In the genomic region with DNA sequence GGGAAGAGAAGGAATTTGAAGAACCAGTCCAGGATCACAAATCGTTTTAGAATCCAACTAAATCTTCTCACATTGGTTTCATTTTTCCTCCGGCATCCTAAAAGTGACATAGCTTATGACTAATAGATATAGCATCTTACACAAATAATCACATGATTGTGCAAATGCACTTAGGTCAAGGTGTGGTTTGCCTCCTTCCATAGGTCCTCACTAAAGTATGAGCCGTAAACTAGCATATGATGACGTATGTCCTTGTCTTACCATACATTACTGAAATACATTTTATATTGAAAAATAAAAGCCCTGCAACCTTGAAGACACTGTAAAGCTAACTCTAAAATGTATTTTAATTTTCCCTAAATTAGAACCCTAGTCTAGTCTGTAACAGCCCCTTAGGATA, we compare ENCODE assay signal across 19 cellular contexts.
A peak's percentile ranks its signal among the peaks of the same experiment; 100 is the strongest.
DNase-seq lines count a peak whose midpoint lies in the region; ATAC-seq and TF ChIP-seq lines count a peak whose summit lies in the region.
"Had no signal": no experiment of that assay in that cellular context is flagged by ENCODE, and none has a peak within 500 bp of the region (broad histone marks: within the 10 kb centered on the region; RNA-seq: fewer than 3 reads in every experiment).

No MANE protein-coding gene starts in this region.

- TF ChIP-seq CTCF in choroid plexus epithelial cell (conservative IDR thresholded peaks at IDR 0.05; ENCODE audit: low read depth, low read length) = no peak

- no peak for ATAC-seq in HG03196 (IDR thresholded peaks at IDR 0.05; ENCODE audit: unreplicated experiment)
- ATAC-seq: CD8-positive, alpha-beta T cell; GM12878; GM23338 had no signal

- no peak overlapping the region for H3K4me3 ChIP-seq in choroid plexus epithelial cell (ENCODE audit: low read depth, low read length)
- H3K4me3 ChIP-seq: GM12878, GM23338, HAP-1 had no signal

- peak; percentile 52 for DNase-seq in Daoy (ENCODE audit: low read depth)
- peak; percentile 22 for DNase-seq in H4 (ENCODE audit: low spot score)
- DNase-seq in NCI-H460 (ENCODE audit: extremely low read depth, low read depth) = peak; percentile 26
- DNase-seq in choroid plexus epithelial cell (ENCODE audit: low read depth) = peak; percentile 1
- no peak for DNase-seq in mucosa of gallbladder (ENCODE audit: low spot score)
- DNase-seq in CD1c-positive myeloid dendritic cell (ENCODE audit: extremely low spot score) = no peak
- DNase-seq: C1 segment of cervical spinal cord; Caco-2; CD4-positive, CD25-positive, alpha-beta regulatory T cell; CD8-positive, alpha-beta T cell; DMS153; DND-41; EL; GDM1; HFFc6 had no signal

Comparison
In these comparisons a context has a peak if more than half of its experiments do, and no peak if none do; other contexts are left out.
1. DNase-seq: peak in Daoy (single experiment), H4 (single experiment), NCI-H460 (single experiment) and choroid plexus epithelial cell (single experiment); none in mucosa of gallbladder (single experiment) and CD1c-positive myeloid dendritic cell (single experiment).